Comparison of ENCODE assay signal across 1 cellular context in the genomic region with DNA sequence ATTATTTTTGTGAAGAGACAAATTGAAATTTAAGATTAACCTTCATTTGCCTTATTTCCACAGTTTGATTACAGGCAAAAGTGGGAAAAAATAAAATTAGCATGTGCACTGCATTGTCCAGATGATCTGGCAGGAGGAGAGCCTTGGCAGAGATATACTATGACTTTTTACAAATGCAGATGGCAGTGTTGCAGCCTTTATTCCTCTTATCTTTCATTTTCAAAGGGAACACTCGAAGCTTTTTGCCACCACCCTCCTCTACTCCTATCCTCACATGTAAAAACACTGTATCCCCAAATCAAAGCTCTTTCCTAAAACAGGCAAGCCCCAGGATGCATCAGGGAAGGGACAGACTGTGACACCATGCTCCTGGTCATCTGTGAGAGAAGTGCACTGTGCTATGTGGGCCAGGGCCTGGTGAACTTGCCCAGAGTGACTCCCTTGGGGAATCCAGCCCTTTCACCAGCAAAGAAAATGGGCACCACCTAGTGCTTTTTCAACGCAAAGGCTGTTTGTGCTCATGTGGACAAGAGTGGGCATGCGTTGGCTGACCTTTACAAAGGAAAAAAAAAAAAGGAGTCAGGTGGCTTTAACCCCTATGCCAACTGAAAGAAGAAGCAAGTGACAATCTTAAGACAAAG.
TF ChIP-seq lines count a peak whose summit lies in the region.

No MANE protein-coding gene starts in this region.

TF ChIP-seq in HepG2, 621 proteins besides CTCF, POLR2A, EP300 and RAD21 (continued from another document and continues in another):
- TF ChIP-seq ZNF609 (CRISPR knock-in tag; IDR thresholded peaks at IDR 0.05; ENCODE audit: borderline replicate concordance) (no peak), ZNF274 (CRISPR knock-in tag; IDR thresholded peaks at IDR 0.05) (no peak), SSRP1 (CRISPR knock-in tag; IDR thresholded peaks at IDR 0.05) (no peak), TBL1XR1 (IDR thresholded peaks at IDR 0.05; ENCODE audit: borderline replicate concordance, low read length, partially characterized antibody) (no peak), ZNF75D (CRISPR knock-in tag; IDR thresholded peaks at IDR 0.05; ENCODE audit: borderline replicate concordance) (0 out of 2 replicates have a peak, but pooled peaks have one; percentile 49), NCOA2 (CRISPR knock-in tag; IDR thresholded peaks at IDR 0.05) (no peak), KMT2A (CRISPR knock-in tag; IDR thresholded peaks at IDR 0.05) (no peak), NONO (IDR thresholded peaks at IDR 0.05) (no peak), NONO (CRISPR knock-in tag; conservative IDR thresholded peaks at IDR 0.05) (0 out of 2 replicates have a peak, but pooled peaks have one; percentile 34), USF2 (IDR thresholded peaks at IDR 0.05; ENCODE audit: low read depth, low read length) (no peak), USF2 (CRISPR knock-in tag; IDR thresholded peaks at IDR 0.05; ENCODE audit: borderline replicate concordance) (no peak), ZNF224 (CRISPR knock-in tag; IDR thresholded peaks at IDR 0.05) (no peak), ATF3 (CRISPR knock-in tag; IDR thresholded peaks at IDR 0.05) (no peak), ZNF282 (IDR thresholded peaks at IDR 0.05; ENCODE audit: partially characterized antibody) (no peak), ZNF552 (CRISPR knock-in tag; IDR thresholded peaks at IDR 0.05; ENCODE audit: borderline replicate concordance) (no peak), ZNF572 (CRISPR knock-in tag; IDR thresholded peaks at IDR 0.05) (no peak), ZBTB7B (CRISPR knock-in tag; IDR thresholded peaks at IDR 0.05) (no peak), ZNF569 (CRISPR knock-in tag; IDR thresholded peaks at IDR 0.05; ENCODE audit: borderline replicate concordance) (no peak), MXD1 (CRISPR knock-in tag; IDR thresholded peaks at IDR 0.05) (no peak), KMT2B (CRISPR knock-in tag; IDR thresholded peaks at IDR 0.05) (no peak), ZNF205 (CRISPR knock-in tag; IDR thresholded peaks at IDR 0.05) (0 out of 2 replicates have a peak, but pooled peaks have one; percentile 37), ZNF652 (CRISPR knock-in tag; IDR thresholded peaks at IDR 0.05; ENCODE audit: borderline replicate concordance, low read depth) (no peak), ZNF547 (CRISPR knock-in tag; IDR thresholded peaks at IDR 0.05) (no peak), NCOA5 (CRISPR knock-in tag; IDR thresholded peaks at IDR 0.05) (no peak), TEAD3 (CRISPR knock-in tag; optimal IDR thresholded peaks at IDR 0.05; ENCODE audit: borderline replicate concordance) (peak; percentile 54), ZNF501 (CRISPR knock-in tag; IDR thresholded peaks at IDR 0.05) (no peak), SP4 (CRISPR knock-in tag; IDR thresholded peaks at IDR 0.05) (no peak), GLMP (CRISPR knock-in tag; IDR thresholded peaks at IDR 0.05; ENCODE audit: borderline replicate concordance) (no peak), ZSCAN30 (CRISPR knock-in tag; IDR thresholded peaks at IDR 0.05) (no peak), ZBTB2 (CRISPR knock-in tag; IDR thresholded peaks at IDR 0.05; ENCODE audit: low read depth) (no peak), HNRNPLL (IDR thresholded peaks at IDR 0.05; ENCODE audit: low read depth, low read length, poor library complexity, severe bottlenecking) (no peak), ZMYM4 (CRISPR knock-in tag; IDR thresholded peaks at IDR 0.05) (0 out of 2 replicates have a peak, but pooled peaks have one; percentile 22), ZNF24 (IDR thresholded peaks at IDR 0.05) (no peak), DPF2 (CRISPR knock-in tag; IDR thresholded peaks at IDR 0.05; ENCODE audit: borderline replicate concordance, low read depth) (no peak)
- TF ChIP-seq, protein P1, sequence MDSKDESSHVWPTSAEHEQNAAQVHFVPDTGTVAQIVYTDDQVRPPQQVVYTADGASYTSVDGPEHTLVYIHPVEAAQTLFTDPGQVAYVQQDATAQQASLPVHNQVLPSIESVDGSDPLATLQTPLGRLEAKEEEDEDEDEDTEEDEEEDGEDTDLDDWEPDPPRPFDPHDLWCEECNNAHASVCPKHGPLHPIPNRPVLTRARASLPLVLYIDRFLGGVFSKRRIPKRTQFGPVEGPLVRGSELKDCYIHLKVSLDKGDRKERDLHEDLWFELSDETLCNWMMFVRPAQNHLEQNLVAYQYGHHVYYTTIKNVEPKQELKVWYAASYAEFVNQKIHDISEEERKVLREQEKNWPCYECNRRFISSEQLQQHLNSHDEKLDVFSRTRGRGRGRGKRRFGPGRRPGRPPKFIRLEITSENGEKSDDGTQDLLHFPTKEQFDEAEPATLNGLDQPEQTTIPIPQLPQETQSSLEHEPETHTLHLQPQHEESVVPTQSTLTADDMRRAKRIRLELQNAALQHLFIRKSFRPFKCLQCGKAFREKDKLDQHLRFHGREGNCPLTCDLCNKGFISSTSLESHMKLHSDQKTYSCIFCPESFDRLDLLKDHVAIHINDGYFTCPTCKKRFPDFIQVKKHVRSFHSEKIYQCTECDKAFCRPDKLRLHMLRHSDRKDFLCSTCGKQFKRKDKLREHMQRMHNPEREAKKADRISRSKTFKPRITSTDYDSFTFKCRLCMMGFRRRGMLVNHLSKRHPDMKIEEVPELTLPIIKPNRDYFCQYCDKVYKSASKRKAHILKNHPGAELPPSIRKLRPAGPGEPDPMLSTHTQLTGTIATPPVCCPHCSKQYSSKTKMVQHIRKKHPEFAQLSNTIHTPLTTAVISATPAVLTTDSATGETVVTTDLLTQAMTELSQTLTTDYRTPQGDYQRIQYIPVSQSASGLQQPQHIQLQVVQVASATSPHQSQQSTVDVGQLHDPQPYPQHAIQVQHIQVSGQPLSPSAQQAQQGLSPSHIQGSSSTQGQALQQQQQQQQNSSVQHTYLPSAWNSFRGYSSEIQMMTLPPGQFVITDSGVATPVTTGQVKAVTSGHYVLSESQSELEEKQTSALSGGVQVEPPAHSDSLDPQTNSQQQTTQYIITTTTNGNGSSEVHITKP (CRISPR knock-in tag; IDR thresholded peaks at IDR 0.05; ENCODE audit: low read depth), result peak; percentile 26; the same call in 1 of the 2 replicates
- TF ChIP-seq, protein P2, sequence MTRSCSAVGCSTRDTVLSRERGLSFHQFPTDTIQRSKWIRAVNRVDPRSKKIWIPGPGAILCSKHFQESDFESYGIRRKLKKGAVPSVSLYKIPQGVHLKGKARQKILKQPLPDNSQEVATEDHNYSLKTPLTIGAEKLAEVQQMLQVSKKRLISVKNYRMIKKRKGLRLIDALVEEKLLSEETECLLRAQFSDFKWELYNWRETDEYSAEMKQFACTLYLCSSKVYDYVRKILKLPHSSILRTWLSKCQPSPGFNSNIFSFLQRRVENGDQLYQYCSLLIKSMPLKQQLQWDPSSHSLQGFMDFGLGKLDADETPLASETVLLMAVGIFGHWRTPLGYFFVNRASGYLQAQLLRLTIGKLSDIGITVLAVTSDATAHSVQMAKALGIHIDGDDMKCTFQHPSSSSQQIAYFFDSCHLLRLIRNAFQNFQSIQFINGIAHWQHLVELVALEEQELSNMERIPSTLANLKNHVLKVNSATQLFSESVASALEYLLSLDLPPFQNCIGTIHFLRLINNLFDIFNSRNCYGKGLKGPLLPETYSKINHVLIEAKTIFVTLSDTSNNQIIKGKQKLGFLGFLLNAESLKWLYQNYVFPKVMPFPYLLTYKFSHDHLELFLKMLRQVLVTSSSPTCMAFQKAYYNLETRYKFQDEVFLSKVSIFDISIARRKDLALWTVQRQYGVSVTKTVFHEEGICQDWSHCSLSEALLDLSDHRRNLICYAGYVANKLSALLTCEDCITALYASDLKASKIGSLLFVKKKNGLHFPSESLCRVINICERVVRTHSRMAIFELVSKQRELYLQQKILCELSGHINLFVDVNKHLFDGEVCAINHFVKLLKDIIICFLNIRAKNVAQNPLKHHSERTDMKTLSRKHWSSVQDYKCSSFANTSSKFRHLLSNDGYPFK (CRISPR knock-in tag; IDR thresholded peaks at IDR 0.05; ENCODE audit: borderline replicate concordance), result no peak
- TF ChIP-seq, protein P3, sequence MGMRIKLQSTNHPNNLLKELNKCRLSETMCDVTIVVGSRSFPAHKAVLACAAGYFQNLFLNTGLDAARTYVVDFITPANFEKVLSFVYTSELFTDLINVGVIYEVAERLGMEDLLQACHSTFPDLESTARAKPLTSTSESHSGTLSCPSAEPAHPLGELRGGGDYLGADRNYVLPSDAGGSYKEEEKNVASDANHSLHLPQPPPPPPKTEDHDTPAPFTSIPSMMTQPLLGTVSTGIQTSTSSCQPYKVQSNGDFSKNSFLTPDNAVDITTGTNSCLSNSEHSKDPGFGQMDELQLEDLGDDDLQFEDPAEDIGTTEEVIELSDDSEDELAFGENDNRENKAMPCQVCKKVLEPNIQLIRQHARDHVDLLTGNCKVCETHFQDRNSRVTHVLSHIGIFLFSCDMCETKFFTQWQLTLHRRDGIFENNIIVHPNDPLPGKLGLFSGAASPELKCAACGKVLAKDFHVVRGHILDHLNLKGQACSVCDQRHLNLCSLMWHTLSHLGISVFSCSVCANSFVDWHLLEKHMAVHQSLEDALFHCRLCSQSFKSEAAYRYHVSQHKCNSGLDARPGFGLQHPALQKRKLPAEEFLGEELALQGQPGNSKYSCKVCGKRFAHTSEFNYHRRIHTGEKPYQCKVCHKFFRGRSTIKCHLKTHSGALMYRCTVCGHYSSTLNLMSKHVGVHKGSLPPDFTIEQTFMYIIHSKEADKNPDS (CRISPR knock-in tag; IDR thresholded peaks at IDR 0.05), result no peak
